ENCODE assay signal across 19 cellular contexts in the genomic region with DNA sequence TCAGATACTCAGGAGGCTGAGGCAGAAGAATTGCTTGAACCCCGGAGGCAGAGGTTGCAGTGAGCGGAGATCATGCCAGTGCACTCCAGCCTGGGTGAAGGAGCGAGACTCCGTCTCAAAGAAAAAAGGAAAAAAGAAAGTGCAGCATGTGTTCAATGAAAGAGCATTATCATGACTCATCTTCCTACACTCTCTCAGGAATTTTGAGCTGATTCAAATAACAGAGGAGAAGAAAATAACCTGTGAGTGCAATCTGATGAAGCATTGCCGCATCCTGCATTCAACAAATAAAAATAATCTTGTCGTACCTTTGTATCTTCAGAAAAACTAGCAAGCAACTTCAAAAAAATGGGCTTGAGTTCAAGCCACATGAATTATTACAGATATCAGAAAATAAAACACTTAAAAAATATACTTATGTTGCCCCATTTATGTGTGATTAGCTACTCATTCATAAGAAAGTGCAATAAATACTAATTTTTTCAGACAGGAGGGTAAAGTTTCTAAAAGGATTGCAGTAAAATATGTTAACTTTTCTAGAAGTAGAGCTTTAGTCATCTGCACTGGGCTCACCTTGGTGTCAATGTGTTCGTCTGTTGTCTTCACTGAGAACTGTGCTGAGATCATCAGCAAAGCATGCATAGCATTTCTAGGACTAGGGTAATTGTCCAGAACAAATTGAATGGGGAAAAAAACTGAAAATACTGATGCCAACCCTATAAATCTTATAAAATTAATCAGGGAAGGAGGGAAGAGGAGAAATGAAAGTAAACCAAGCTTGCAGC.
DNase-seq lines count a peak whose midpoint lies in the region; ATAC-seq and TF ChIP-seq lines count a peak whose summit lies in the region.
"Had no signal": no experiment of that assay in that cellular context is flagged by ENCODE, and none has a peak within 500 bp of the region (broad histone marks: within the 10 kb centered on the region; RNA-seq: fewer than 3 reads in every experiment).

No MANE protein-coding gene starts in this region.

- H3K4me3 Mint-ChIP-seq in stimulated activated effector memory CD8-positive, alpha-beta T cell treated with anti-CD3 and anti-CD28 coated beads, Interleukin-12 subunit alpha, Interleukin-12 subunit beta, amount 100 ng/mL, for 72 hours = no peak overlapping the region

- peaks cover 12% of the 10 kb centered on the region for H3K4me1 ChIP-seq in SJSA1 (replicated peaks)
- H3K4me1 ChIP-seq: Caco-2 had no signal

- H3K9me3 ChIP-seq in SJSA1 (replicated peaks) = no peaks in the 10 kb centered on the region
- H3K9me3 ChIP-seq: Caco-2 had no signal

- DNase-seq in EL (peak; percentile 1), SJSA1 (ENCODE audit: low read depth in 1 of 2, low spot score in 2 of 2) (peak in 1 of 2 experiments; percentile 26), epithelial cell of prostate (ENCODE audit: low read depth, low spot score) (no peak), omental fat pad (ENCODE audit: low spot score) (no peak), GM19240 (ENCODE audit: insufficient read length, low spot score) (no peak), NCI-H345 (lab: John Stamatoyannopoulos, UW) (no peak)
- no peak for DNase-seq in stimulated activated effector memory CD8-positive, alpha-beta T cell treated with anti-CD3 and anti-CD28 coated beads, Interleukin-12 subunit alpha, Interleukin-12 subunit beta, amount 100 ng/mL, for 72 hours (ENCODE audit: low spot score in 2 of 2)
- DNase-seq: Caco-2, DMS53, GM23248, HCEC 1CT, NCI-H1436 treated with DMSO at 0.1 percent for 48 hours, NCI-H2029 treated with DMSO at 0.1 percent for 48 hours, NCI-H510A, NCI-H774 had no signal

- H3K4me1 Mint-ChIP-seq in stimulated activated effector memory CD8-positive, alpha-beta T cell treated with anti-CD3 and anti-CD28 coated beads, Interleukin-12 subunit alpha, Interleukin-12 subunit beta, amount 100 ng/mL, for 72 hours = no peaks in the 10 kb centered on the region

- ATAC-seq in omental fat pad (ENCODE audit: low FRiP score) (peak; percentile 56), GM18858 (IDR thresholded peaks at IDR 0.05; ENCODE audit: unreplicated experiment) (no peak)
- no peak for ATAC-seq in stimulated activated effector memory CD8-positive, alpha-beta T cell treated with anti-CD3 and anti-CD28 coated beads, Interleukin-12 subunit alpha, Interleukin-12 subunit beta, amount 100 ng/mL, for 72 hours
- ATAC-seq: K562 had no signal

- H3K27me3 ChIP-seq in SJSA1 (replicated peaks) = no peaks in the 10 kb centered on the region

- H3K27ac Mint-ChIP-seq in stimulated activated effector memory CD8-positive, alpha-beta T cell treated with anti-CD3 and anti-CD28 coated beads, Interleukin-12 subunit alpha, Interleukin-12 subunit beta, amount 100 ng/mL, for 72 hours = no peak overlapping the region

- H3K36me3 ChIP-seq in SJSA1 = no peaks in the 10 kb centered on the region

- H3K9me3 Mint-ChIP-seq in stimulated activated effector memory CD8-positive, alpha-beta T cell treated with anti-CD3 and anti-CD28 coated beads, Interleukin-12 subunit alpha, Interleukin-12 subunit beta, amount 100 ng/mL, for 72 hours = peaks cover 4% of the 10 kb centered on the region

- H3K36me3 Mint-ChIP-seq in stimulated activated effector memory CD8-positive, alpha-beta T cell treated with anti-CD3 and anti-CD28 coated beads, Interleukin-12 subunit alpha, Interleukin-12 subunit beta, amount 100 ng/mL, for 72 hours = no peaks in the 10 kb centered on the region

- no peak overlapping the region for H3K4me3 ChIP-seq in SJSA1
- H3K4me3 ChIP-seq: GM23248, K562, PC-9, SK-N-MC had no signal

- TF ChIP-seq CTCF in omental fat pad (IDR thresholded peaks at IDR 0.05) = no peak

- H3K27ac ChIP-seq in SJSA1 = peak overlapping the region; percentile 66
- peak overlapping the region; percentile 11 for H3K27ac ChIP-seq in epithelial cell of prostate
- H3K27ac ChIP-seq: GM23248, PC-9, SK-N-MC had no signal
